In the genomic region with DNA sequence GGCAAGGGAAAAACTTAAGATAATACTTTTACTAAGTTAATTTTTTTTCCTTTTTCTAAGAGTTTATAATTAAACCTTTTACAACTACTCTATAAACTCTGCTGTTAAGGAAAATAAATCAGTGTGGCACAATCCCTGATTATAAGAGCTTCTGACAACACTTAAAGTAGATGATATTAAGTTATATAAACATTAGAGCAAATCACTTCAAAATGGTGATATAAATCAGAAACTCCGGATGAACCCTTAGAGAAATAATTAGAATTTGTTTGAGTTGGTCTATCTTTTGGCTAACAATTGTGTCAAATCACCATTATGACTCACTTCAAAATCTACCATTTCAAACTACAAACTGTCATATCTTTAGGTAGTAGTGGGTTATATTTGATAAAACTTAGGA, we compare ENCODE assay signal across 25 cellular contexts.
"Had no signal": no experiment of that assay in that cellular context is flagged by ENCODE, and none has a peak within 500 bp of the region (broad histone marks: within the 10 kb centered on the region; RNA-seq: fewer than 3 reads in every experiment).

No MANE protein-coding gene starts in this region.

- H3K36me3 ChIP-seq: SJCRH30 had no signal

- H3K4me2 ChIP-seq: PC-9 had no signal

- H3K9me3 ChIP-seq: SJCRH30 had no signal

- ATAC-seq: HepG2, T-cell had no signal

- H3K27me3 Mint-ChIP-seq: T-cell had no signal

- H3K27me3 ChIP-seq: SJCRH30 had no signal

- H3K4me1 Mint-ChIP-seq: T-cell had no signal

- H3K9me3 Mint-ChIP-seq: T-cell had no signal

- FAIRE-seq: HepG2, RCC 7860 had no signal

- H3K4me3 ChIP-seq: PC-9, SJCRH30 had no signal

- H3K4me3 Mint-ChIP-seq: T-cell had no signal

- DNase-seq: IMR-90; Kasumi-1; KG1; MM.1S; NCI-H1092 treated with DMSO at 0.1 percent for 48 hours; NCI-H1436; NCI-H187; NCI-H2029; NCI-H2081 treated with DMSO at 0.1 percent for 48 hours; NCI-H2171; NCI-H226; NCI-H446; NCI-H510A; NCI-H524 treated with DMSO at 0.1 percent for 48 hours; NCI-H774; NK-92 treated with Interleukin-12 subunit alpha and Interleukin-12 subunit beta, amount 100 ng/mL, for 24 hours; OCI-M1; PC-9; SHP77; SJCRH30; SW 1271; T-cell had no signal

- H3K27ac ChIP-seq: PC-9, RWPE1, SJCRH30 had no signal

- H3K27ac Mint-ChIP-seq: T-cell had no signal

- H2AFZ ChIP-seq: PC-9 had no signal
